Comparison of ENCODE assay signal across 21 cellular contexts in genomic region chr12:78645956-78646355, GRCh38.
DNase-seq lines count a peak whose midpoint lies in the region; FAIRE-seq and TF ChIP-seq lines count a peak whose summit lies in the region.
"Had no signal": no experiment of that assay in that cellular context is flagged by ENCODE, and none has a peak within 500 bp of the region (broad histone marks: within the 10 kb centered on the region; RNA-seq: fewer than 3 reads in every experiment).

No MANE protein-coding gene starts in this region.

- H3K4me3 ChIP-seq in bronchial epithelial cell (ENCODE audit: low read depth, low read length) (no peak overlapping the region), OCI-LY7 (ENCODE audit: low read depth, low read length, poor library complexity, severe bottlenecking) (no peak overlapping the region)
- H3K4me3 ChIP-seq: heart right ventricle, SK-N-MC, smooth muscle cell had no signal

- H3K79me2 ChIP-seq in OCI-LY7 (ENCODE audit: insufficient read depth, low read depth, low read length), result no peaks in the 10 kb centered on the region

- TF ChIP-seq CTCF in bronchial epithelial cell (IDR thresholded peaks at IDR 0.05; ENCODE audit: insufficient read depth, low read length, severe bottlenecking), result no peak
- no peak for TF ChIP-seq CTCF in OCI-LY7 (conservative IDR thresholded peaks at IDR 0.05; ENCODE audit: low read length)

- H3K9me2 ChIP-seq in OCI-LY7 (ENCODE audit: insufficient read depth, low read length), result no peaks in the 10 kb centered on the region

- intact Hi-C loops in OCI-LY7 (cut with micrococcal nuclease; ENCODE audit: unreplicated experiment), result no loop called here

- POLR2A ChIA-PET in OCI-LY7 (lab: Charles Lee), result interaction anchor here (0.6 to 0.8 kb wide), 3 partner anchors 9 to 1494 kb away, joined by 3 to 4 read pairs (median 3); no protein-coding TSS in a partner anchor

- no TSS peak for BruUV-seq in OCI-LY7 (replicated peaks; lab: Mats Ljungman, UMichigan)

- H3K27ac ChIP-seq in OCI-LY7 (ENCODE audit: low read depth, low read length, poor library complexity, severe bottlenecking), result no peak overlapping the region
- H3K27ac ChIP-seq: heart right ventricle, SK-N-MC had no signal

- DNase-seq in DMS 273 (lab: John Stamatoyannopoulos, UW; ENCODE audit: unreplicated experiment), result peak; percentile 67
- DNase-seq in HT-29 (ENCODE audit: low spot score), result peak; percentile 13
- DNase-seq in bronchial epithelial cell (ENCODE audit: low read depth), result peak; percentile 3
- peak; percentile 4 for DNase-seq in iris pigment epithelial cell (ENCODE audit: low read depth)
- DNase-seq in NOMO-1 (lab: John Stamatoyannopoulos, UW; ENCODE audit: unreplicated experiment in 2 of 2), result no peak
- no peak for DNase-seq in NCI-H2081 treated with DMSO at 0.1 percent for 48 hours (lab: John Stamatoyannopoulos, UW)
- DNase-seq in SHP77 (lab: John Stamatoyannopoulos, UW), result no peak
- DNase-seq in OCI-LY7 (ENCODE audit: low spot score), result no peak
- DNase-seq: activated effector memory CD4-positive, alpha-beta T cell treated with anti-CD3 and anti-CD28 coated beads, Interleukin-2, amount 50 U/mL, for 16 hours; BE2C; DMS53; heart right ventricle; islet precursor cell; Karpas-422; naive thymus-derived CD8-positive, alpha-beta T cell; NCI-H510A; PC-3; T1000 had no signal

- H3K4me1 ChIP-seq in OCI-LY7 (ENCODE audit: insufficient read depth, low read length, poor library complexity, severe bottlenecking), result no peaks in the 10 kb centered on the region
- H3K4me1 ChIP-seq: heart right ventricle had no signal

- CTCF ChIA-PET in OCI-LY7 (lab: Charles Lee; ENCODE audit: unreplicated experiment), result no interaction called here

- H3K9me3 ChIP-seq in OCI-LY7 (ENCODE audit: low read length), result no peaks in the 10 kb centered on the region
- H3K9me3 ChIP-seq: heart right ventricle had no signal

- FAIRE-seq in bronchial epithelial cell (lab: Jason Lieb, UNC), result no peak
- FAIRE-seq: endometrium had no signal

- no peaks in the 10 kb centered on the region for H3K27me3 ChIP-seq in bronchial epithelial cell (ENCODE audit: control insufficient read depth, insufficient read depth, low read length)
- H3K27me3 ChIP-seq: BE2C, heart right ventricle had no signal

- no peak overlapping the region for H3K4me2 ChIP-seq in OCI-LY7 (ENCODE audit: low read length)
- H3K4me2 ChIP-seq: smooth muscle cell had no signal

- H4K20me1 ChIP-seq in OCI-LY7 (ENCODE audit: insufficient read depth, low read length), result no peaks in the 10 kb centered on the region

- H2AFZ ChIP-seq in OCI-LY7 (ENCODE audit: low read length), result no peak overlapping the region

- no peaks in the 10 kb centered on the region for H3K36me3 ChIP-seq in bronchial epithelial cell (ENCODE audit: control insufficient read depth, insufficient read depth, low read length)
- no peaks in the 10 kb centered on the region for H3K36me3 ChIP-seq in OCI-LY7 (ENCODE audit: insufficient read depth, low read length)
- H3K36me3 ChIP-seq: BE2C, heart right ventricle had no signal

Comparison
In these comparisons a context has a peak if more than half of its experiments do, and no peak if none do; other contexts are left out.
1. DNase-seq: peak in DMS 273 (single experiment), HT-29 (single experiment), bronchial epithelial cell (single experiment) and iris pigment epithelial cell (single experiment); none in NOMO-1 (0 of 2), NCI-H2081 treated with DMSO at 0.1 percent for 48 hours (single experiment), SHP77 (0 of 2) and OCI-LY7 (single experiment).